1 cellular context compared by ENCODE assay signal in the genomic region with DNA sequence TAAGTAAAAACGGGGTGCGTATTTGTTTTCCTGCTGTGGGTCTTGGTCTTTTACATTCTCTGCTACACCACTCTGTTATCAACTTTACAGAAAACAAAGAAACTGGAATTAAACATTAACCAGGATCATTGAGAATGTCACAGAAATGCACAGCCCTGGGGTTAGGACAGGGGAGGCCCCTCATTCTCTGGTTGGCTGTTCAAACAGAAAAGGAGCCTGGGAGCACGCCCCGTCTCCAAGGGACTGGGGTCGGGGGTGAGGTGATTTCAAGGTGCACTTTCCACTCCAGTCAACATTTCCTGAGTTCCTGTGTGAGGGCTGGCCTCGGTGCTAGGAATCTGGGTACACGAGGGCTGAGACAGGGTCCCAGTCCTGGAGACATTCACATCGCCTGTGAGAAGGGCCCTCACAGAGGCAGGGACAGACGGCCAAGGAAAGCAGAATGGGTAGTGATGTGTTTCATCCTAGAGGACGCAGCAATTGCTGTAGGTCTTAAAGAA.
TF ChIP-seq lines count a peak whose summit lies in the region.

No MANE protein-coding gene starts in this region.

TF ChIP-seq in HepG2, 621 proteins besides CTCF, POLR2A, EP300 and RAD21 (continued from another document and continues in another):
- TF ChIP-seq, protein P1, sequence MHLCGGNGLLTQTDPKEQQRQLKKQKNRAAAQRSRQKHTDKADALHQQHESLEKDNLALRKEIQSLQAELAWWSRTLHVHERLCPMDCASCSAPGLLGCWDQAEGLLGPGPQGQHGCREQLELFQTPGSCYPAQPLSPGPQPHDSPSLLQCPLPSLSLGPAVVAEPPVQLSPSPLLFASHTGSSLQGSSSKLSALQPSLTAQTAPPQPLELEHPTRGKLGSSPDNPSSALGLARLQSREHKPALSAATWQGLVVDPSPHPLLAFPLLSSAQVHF (CRISPR knock-in tag; IDR thresholded peaks at IDR 0.05), result no peak
- TF ChIP-seq ZNF891 (CRISPR knock-in tag; IDR thresholded peaks at IDR 0.05) (no peak), ZNF350 (CRISPR knock-in tag; IDR thresholded peaks at IDR 0.05; ENCODE audit: borderline replicate concordance, low read depth) (peak; percentile 44; the same call in 1 of the 2 replicates), ARNT2 (CRISPR knock-in tag; IDR thresholded peaks at IDR 0.05; ENCODE audit: low read depth) (peak; percentile 70; the same call in 1 of the 2 replicates), ATM (IDR thresholded peaks at IDR 0.05; ENCODE audit: borderline replicate concordance) (no peak), HMG20A (CRISPR knock-in tag; IDR thresholded peaks at IDR 0.05; ENCODE audit: borderline replicate concordance) (peak; percentile 32; the same call in 1 of the 2 replicates), ZNF619 (CRISPR knock-in tag; IDR thresholded peaks at IDR 0.05) (peak; percentile 21; the same call in 1 of the 2 replicates), TBX2 (CRISPR knock-in tag; IDR thresholded peaks at IDR 0.05; ENCODE audit: borderline replicate concordance) (peak; percentile 61; the same call in 1 of the 2 replicates), MIXL1 (CRISPR knock-in tag; IDR thresholded peaks at IDR 0.05) (peak; percentile 50; the same call in 1 of the 2 replicates), JDP2 (CRISPR knock-in tag; IDR thresholded peaks at IDR 0.05; ENCODE audit: borderline replicate concordance) (no peak), FOXA3 (CRISPR knock-in tag; IDR thresholded peaks at IDR 0.05) (peak; percentile 70), ZNF432 (CRISPR knock-in tag; IDR thresholded peaks at IDR 0.05; ENCODE audit: borderline replicate concordance) (no peak), PCBP2 (optimal IDR thresholded peaks at IDR 0.05; ENCODE audit: low read depth, low read length, poor library complexity, severe bottlenecking) (no peak), EED (CRISPR knock-in tag; IDR thresholded peaks at IDR 0.05) (no peak), YY1 (IDR thresholded peaks at IDR 0.05; ENCODE audit: insufficient read depth, insufficient replicate concordance, low read depth, low read length) (no peak), HOXD1 (CRISPR knock-in tag; IDR thresholded peaks at IDR 0.05) (no peak), ZSCAN29 (CRISPR knock-in tag; conservative IDR thresholded peaks at IDR 0.05) (0 out of 2 replicates have a peak, but pooled peaks have one; percentile 44), ZNF335 (CRISPR knock-in tag; IDR thresholded peaks at IDR 0.05) (no peak), FOXC1 (CRISPR knock-in tag; IDR thresholded peaks at IDR 0.05; ENCODE audit: borderline replicate concordance) (0 out of 2 replicates have a peak, but pooled peaks have one; percentile 32), ERF (CRISPR knock-in tag; IDR thresholded peaks at IDR 0.05) (peak; percentile 30; the same call in 1 of the 2 replicates), ZNF883 (CRISPR knock-in tag; IDR thresholded peaks at IDR 0.05; ENCODE audit: not compliant biosample characterization) (no peak), U2AF2 (IDR thresholded peaks at IDR 0.05; ENCODE audit: low read depth, low read length) (no peak), FOXO1 (CRISPR knock-in tag; IDR thresholded peaks at IDR 0.05) (peak; percentile 35; the same call in 1 of the 2 replicates), ZNF605 (CRISPR knock-in tag; IDR thresholded peaks at IDR 0.05) (peak; percentile 42; the same call in 1 of the 2 replicates), PPARG (CRISPR knock-in tag; conservative IDR thresholded peaks at IDR 0.05) (0 out of 2 replicates have a peak, but pooled peaks have one; percentile 55), HNF4G (IDR thresholded peaks at IDR 0.05; ENCODE audit: borderline replicate concordance, low read depth, low read length) (no peak), HNF4G (CRISPR knock-in tag; IDR thresholded peaks at IDR 0.05; ENCODE audit: borderline replicate concordance, low read depth) (peak; percentile 46; the same call in 1 of the 2 replicates), MEIS2 (CRISPR knock-in tag; IDR thresholded peaks at IDR 0.05) (0 out of 2 replicates have a peak, but pooled peaks have one; percentile 58), NFRKB (IDR thresholded peaks at IDR 0.05) (no peak), BCL6 (CRISPR knock-in tag; IDR thresholded peaks at IDR 0.05) (peak; percentile 68; the same call in 1 of the 2 replicates), PHF21A (CRISPR knock-in tag; IDR thresholded peaks at IDR 0.05) (peak; percentile 91), NFKB2 (CRISPR knock-in tag; IDR thresholded peaks at IDR 0.05; ENCODE audit: borderline replicate concordance) (peak; percentile 33; the same call in 1 of the 2 replicates), RXRA (CRISPR knock-in tag; IDR thresholded peaks at IDR 0.05) (no peak; the same call in 1 of the 2 replicates), CREM (IDR thresholded peaks at IDR 0.05) (peak; percentile 55; the same call in 1 of the 2 replicates), CREM (CRISPR knock-in tag; IDR thresholded peaks at IDR 0.05) (no peak)
- TF ChIP-seq, protein P2, sequence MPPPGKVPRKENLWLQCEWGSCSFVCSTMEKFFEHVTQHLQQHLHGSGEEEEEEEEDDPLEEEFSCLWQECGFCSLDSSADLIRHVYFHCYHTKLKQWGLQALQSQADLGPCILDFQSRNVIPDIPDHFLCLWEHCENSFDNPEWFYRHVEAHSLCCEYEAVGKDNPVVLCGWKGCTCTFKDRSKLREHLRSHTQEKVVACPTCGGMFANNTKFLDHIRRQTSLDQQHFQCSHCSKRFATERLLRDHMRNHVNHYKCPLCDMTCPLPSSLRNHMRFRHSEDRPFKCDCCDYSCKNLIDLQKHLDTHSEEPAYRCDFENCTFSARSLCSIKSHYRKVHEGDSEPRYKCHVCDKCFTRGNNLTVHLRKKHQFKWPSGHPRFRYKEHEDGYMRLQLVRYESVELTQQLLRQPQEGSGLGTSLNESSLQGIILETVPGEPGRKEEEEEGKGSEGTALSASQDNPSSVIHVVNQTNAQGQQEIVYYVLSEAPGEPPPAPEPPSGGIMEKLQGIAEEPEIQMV (CRISPR knock-in tag; IDR thresholded peaks at IDR 0.05; ENCODE audit: low read depth), result 0 out of 2 replicates have a peak, but pooled peaks have one; percentile 38
- TF ChIP-seq, protein P3, sequence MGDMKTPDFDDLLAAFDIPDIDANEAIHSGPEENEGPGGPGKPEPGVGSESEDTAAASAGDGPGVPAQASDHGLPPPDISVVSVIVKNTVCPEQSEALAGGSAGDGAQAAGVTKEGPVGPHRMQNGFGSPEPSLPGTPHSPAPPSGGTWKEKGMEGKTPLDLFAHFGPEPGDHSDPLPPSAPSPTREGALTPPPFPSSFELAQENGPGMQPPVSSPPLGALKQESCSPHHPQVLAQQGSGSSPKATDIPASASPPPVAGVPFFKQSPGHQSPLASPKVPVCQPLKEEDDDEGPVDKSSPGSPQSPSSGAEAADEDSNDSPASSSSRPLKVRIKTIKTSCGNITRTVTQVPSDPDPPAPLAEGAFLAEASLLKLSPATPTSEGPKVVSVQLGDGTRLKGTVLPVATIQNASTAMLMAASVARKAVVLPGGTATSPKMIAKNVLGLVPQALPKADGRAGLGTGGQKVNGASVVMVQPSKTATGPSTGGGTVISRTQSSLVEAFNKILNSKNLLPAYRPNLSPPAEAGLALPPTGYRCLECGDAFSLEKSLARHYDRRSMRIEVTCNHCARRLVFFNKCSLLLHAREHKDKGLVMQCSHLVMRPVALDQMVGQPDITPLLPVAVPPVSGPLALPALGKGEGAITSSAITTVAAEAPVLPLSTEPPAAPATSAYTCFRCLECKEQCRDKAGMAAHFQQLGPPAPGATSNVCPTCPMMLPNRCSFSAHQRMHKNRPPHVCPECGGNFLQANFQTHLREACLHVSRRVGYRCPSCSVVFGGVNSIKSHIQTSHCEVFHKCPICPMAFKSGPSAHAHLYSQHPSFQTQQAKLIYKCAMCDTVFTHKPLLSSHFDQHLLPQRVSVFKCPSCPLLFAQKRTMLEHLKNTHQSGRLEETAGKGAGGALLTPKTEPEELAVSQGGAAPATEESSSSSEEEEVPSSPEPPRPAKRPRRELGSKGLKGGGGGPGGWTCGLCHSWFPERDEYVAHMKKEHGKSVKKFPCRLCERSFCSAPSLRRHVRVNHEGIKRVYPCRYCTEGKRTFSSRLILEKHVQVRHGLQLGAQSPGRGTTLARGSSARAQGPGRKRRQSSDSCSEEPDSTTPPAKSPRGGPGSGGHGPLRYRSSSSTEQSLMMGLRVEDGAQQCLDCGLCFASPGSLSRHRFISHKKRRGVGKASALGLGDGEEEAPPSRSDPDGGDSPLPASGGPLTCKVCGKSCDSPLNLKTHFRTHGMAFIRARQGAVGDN (CRISPR knock-in tag; IDR thresholded peaks at IDR 0.05), result peak; percentile 77
- TF ChIP-seq, protein P4, sequence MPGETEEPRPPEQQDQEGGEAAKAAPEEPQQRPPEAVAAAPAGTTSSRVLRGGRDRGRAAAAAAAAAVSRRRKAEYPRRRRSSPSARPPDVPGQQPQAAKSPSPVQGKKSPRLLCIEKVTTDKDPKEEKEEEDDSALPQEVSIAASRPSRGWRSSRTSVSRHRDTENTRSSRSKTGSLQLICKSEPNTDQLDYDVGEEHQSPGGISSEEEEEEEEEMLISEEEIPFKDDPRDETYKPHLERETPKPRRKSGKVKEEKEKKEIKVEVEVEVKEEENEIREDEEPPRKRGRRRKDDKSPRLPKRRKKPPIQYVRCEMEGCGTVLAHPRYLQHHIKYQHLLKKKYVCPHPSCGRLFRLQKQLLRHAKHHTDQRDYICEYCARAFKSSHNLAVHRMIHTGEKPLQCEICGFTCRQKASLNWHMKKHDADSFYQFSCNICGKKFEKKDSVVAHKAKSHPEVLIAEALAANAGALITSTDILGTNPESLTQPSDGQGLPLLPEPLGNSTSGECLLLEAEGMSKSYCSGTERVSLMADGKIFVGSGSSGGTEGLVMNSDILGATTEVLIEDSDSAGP (CRISPR knock-in tag; IDR thresholded peaks at IDR 0.05; ENCODE audit: borderline replicate concordance), result peak; percentile 59; the same call in 1 of the 2 replicates
- TF ChIP-seq, protein P5, sequence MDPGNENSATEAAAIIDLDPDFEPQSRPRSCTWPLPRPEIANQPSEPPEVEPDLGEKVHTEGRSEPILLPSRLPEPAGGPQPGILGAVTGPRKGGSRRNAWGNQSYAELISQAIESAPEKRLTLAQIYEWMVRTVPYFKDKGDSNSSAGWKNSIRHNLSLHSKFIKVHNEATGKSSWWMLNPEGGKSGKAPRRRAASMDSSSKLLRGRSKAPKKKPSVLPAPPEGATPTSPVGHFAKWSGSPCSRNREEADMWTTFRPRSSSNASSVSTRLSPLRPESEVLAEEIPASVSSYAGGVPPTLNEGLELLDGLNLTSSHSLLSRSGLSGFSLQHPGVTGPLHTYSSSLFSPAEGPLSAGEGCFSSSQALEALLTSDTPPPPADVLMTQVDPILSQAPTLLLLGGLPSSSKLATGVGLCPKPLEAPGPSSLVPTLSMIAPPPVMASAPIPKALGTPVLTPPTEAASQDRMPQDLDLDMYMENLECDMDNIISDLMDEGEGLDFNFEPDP (CRISPR knock-in tag; conservative IDR thresholded peaks at IDR 0.05), result no peak
- TF ChIP-seq, protein P6, sequence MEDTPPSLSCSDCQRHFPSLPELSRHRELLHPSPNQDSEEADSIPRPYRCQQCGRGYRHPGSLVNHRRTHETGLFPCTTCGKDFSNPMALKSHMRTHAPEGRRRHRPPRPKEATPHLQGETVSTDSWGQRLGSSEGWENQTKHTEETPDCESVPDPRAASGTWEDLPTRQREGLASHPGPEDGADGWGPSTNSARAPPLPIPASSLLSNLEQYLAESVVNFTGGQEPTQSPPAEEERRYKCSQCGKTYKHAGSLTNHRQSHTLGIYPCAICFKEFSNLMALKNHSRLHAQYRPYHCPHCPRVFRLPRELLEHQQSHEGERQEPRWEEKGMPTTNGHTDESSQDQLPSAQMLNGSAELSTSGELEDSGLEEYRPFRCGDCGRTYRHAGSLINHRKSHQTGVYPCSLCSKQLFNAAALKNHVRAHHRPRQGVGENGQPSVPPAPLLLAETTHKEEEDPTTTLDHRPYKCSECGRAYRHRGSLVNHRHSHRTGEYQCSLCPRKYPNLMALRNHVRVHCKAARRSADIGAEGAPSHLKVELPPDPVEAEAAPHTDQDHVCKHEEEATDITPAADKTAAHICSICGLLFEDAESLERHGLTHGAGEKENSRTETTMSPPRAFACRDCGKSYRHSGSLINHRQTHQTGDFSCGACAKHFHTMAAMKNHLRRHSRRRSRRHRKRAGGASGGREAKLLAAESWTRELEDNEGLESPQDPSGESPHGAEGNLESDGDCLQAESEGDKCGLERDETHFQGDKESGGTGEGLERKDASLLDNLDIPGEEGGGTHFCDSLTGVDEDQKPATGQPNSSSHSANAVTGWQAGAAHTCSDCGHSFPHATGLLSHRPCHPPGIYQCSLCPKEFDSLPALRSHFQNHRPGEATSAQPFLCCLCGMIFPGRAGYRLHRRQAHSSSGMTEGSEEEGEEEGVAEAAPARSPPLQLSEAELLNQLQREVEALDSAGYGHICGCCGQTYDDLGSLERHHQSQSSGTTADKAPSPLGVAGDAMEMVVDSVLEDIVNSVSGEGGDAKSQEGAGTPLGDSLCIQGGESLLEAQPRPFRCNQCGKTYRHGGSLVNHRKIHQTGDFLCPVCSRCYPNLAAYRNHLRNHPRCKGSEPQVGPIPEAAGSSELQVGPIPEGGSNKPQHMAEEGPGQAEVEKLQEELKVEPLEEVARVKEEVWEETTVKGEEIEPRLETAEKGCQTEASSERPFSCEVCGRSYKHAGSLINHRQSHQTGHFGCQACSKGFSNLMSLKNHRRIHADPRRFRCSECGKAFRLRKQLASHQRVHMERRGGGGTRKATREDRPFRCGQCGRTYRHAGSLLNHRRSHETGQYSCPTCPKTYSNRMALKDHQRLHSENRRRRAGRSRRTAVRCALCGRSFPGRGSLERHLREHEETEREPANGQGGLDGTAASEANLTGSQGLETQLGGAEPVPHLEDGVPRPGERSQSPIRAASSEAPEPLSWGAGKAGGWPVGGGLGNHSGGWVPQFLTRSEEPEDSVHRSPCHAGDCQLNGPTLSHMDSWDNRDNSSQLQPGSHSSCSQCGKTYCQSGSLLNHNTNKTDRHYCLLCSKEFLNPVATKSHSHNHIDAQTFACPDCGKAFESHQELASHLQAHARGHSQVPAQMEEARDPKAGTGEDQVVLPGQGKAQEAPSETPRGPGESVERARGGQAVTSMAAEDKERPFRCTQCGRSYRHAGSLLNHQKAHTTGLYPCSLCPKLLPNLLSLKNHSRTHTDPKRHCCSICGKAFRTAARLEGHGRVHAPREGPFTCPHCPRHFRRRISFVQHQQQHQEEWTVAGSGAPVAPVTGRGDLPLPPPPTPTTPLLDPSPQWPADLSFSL (CRISPR knock-in tag; IDR thresholded peaks at IDR 0.05), result peak; percentile 81
- TF ChIP-seq, protein P7, sequence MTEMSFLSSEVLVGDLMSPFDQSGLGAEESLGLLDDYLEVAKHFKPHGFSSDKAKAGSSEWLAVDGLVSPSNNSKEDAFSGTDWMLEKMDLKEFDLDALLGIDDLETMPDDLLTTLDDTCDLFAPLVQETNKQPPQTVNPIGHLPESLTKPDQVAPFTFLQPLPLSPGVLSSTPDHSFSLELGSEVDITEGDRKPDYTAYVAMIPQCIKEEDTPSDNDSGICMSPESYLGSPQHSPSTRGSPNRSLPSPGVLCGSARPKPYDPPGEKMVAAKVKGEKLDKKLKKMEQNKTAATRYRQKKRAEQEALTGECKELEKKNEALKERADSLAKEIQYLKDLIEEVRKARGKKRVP (CRISPR knock-in tag; IDR thresholded peaks at IDR 0.05), result 0 out of 4 replicates have a peak, but pooled peaks of 1 of the 2 experiments have one; percentile 5
- TF ChIP-seq, protein P8, sequence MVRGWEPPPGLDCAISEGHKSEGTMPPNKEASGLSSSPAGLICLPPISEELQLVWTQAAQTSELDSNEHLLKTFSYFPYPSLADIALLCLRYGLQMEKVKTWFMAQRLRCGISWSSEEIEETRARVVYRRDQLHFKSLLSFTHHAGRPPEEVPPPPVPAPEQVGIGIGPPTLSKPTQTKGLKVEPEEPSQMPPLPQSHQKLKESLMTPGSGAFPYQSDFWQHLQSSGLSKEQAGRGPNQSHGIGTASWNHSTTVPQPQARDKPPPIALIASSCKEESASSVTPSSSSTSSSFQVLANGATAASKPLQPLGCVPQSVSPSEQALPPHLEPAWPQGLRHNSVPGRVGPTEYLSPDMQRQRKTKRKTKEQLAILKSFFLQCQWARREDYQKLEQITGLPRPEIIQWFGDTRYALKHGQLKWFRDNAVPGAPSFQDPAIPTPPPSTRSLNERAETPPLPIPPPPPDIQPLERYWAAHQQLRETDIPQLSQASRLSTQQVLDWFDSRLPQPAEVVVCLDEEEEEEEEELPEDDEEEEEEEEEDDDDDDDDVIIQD (CRISPR knock-in tag; IDR thresholded peaks at IDR 0.05; ENCODE audit: low read depth), result peak; percentile 16; the same call in 1 of the 2 replicates
